ENCODE assay signal across 8 cellular contexts in the genomic region with DNA sequence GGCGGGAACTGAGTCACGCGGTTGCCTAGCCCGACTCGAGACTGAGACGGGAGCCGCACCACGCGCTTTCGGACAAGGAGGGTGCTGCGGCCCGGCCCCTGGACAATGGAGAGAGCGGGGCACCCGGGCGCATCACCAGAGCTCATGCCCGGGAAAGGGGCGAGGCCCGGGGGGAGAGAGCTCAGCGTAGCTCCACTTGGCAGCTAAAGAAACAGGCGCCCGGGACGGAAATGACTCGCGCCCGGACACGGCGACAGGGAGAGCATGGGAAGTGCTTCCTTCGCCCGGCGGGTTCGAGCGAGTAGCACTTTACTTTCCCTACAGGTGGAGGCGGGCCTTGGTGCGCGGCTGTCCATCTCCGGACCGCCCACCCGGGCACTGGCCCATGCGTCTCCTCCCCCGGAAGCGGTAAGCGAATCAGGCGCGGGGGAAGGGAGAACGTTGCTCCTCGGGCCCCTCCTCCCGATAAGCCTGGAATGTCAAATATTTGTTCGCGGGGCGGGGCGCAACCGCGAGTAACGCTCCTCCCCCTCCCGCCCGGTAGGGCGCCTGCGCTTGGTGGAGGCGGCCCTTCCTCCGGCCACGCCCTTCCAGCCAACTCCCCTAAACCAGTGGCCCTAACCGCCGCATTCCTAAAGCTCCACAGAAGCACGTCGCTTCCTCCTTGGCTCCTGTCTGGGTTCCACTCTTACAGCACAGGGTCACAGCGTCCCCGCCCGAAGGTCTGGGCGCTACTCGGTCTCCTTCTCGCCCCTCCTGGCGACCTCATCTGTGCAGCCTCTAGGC. TPM values are rescaled to one million over a fixed set of nuclear protein-coding genes. Genes with fewer than 3 reads are reported as not detected.
DNase-seq lines count a peak whose midpoint lies in the region; ATAC-seq and TF ChIP-seq lines count a peak whose summit lies in the region.

No MANE protein-coding gene starts in this region.

- H3K27me3 ChIP-seq in rectal smooth muscle tissue (ENCODE audit: control insufficient read depth, insufficient read depth, low read length) (no peaks in the 10 kb centered on the region), vagina (no peaks in the 10 kb centered on the region)

- H3K4me1 ChIP-seq in rectal smooth muscle tissue (ENCODE audit: control insufficient read depth, insufficient read depth, low read length) (peaks cover 6% of the 10 kb centered on the region), vagina (peaks cover 40% of the 10 kb centered on the region)

- in situ Hi-C loops in astrocyte of the spinal cord (cut with HindIII; ENCODE audit: low sequenced_read_pairs) = no loop called here

- H3K27ac ChIP-seq in rectal smooth muscle tissue (ENCODE audit: low read depth, low read length) (peak overlapping the region; percentile 72), vagina (peak overlapping the region; percentile 61)

- TF ChIP-seq POLR2A in GM15510 (IDR thresholded peaks at IDR 0.05; ENCODE audit: borderline replicate concordance, extremely low read depth, insufficient read length) = peak; percentile 68
- TF ChIP-seq POLR2A in vagina (IDR thresholded peaks at IDR 0.05) = peak in 1 of 2 donors; percentile 83

- no peak for TF ChIP-seq CTCF in astrocyte of the spinal cord (IDR thresholded peaks at IDR 0.05; ENCODE audit: low read depth, low read length)
- peak in 2 of 3 experiments; percentile 13 to 14 for TF ChIP-seq CTCF in vagina (IDR thresholded peaks at IDR 0.05)

- ATAC-seq in HG02884 (IDR thresholded peaks at IDR 0.05; ENCODE audit: unreplicated experiment) = peak; percentile 71

- H3K9ac ChIP-seq in rectal smooth muscle tissue (ENCODE audit: low read length) = peak overlapping the region; percentile 78

- intact Hi-C loops in vagina (cut with DNase I) = loop anchor here (5.0 kb wide), 1 partner anchor 155 kb away; no protein-coding TSS in a partner anchor

- peak; percentile 66 for DNase-seq in NCI-H187 treated with DMSO at 0.1 percent for 48 hours (lab: John Stamatoyannopoulos, UW)
- DNase-seq in T1000 (lab: John Stamatoyannopoulos, UW) = peak; percentile 96
- peak; percentile 98 for DNase-seq in astrocyte of the spinal cord (ENCODE audit: low read depth, low spot score)
- peak; percentile 100 for DNase-seq in hepatic stellate cell (ENCODE audit: low spot score)
- peak in 1 of 2 donors; percentile 99 for DNase-seq in vagina (ENCODE audit: extremely low spot score in 2 of 2)

- H3K4me3 ChIP-seq in astrocyte of the spinal cord (ENCODE audit: low read depth, low read length) (peak overlapping the region; percentile 43), rectal smooth muscle tissue (ENCODE audit: low read length) (peak overlapping the region; percentile 89), vagina (peak overlapping the region; percentile 64 to 72)

- H3K36me3 ChIP-seq in rectal smooth muscle tissue (ENCODE audit: control insufficient read depth, insufficient read depth, low read length) (no peaks in the 10 kb centered on the region), vagina (no peaks in the 10 kb centered on the region)

- H3K9me3 ChIP-seq in vagina = no peaks in the 10 kb centered on the region

RNA-seq across cellular contexts. Expression of gene ESRP2, which starts 1.5 kb away (rescaled TPM):
- 71.0 TPM for total RNA-seq in vagina

RNA-seq across cellular contexts. Expression of gene PLA2G15, which starts 7.7 kb away (rescaled TPM):
- total RNA-seq in vagina = 18.2 TPM

RNA-seq across cellular contexts. Expression of gene SLC7A6, which starts 26.9 kb away (rescaled TPM):
- total RNA-seq in vagina = 35.1 TPM
